ENCODE assay signal across 22 cellular contexts in the genomic region with DNA sequence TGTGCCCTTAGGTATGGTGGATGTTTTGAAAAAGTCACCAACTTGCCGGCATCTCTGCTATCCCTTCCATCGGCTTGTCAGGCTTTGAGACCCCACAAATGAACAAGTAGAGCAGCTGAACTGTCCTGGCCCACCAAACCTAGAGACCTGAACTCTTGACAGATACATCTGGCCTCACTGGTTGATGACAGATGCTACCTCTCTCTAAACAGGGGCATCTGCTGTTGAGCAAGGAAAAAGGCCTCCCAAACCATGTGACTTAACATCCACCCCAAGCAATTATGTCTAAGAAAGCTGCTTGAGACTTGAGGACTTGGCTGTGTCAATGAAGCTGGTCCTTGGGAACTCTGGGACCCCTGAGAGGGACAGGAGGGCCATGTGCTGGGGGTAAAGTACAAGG. TPM values are rescaled to one million over a fixed set of nuclear protein-coding genes. Genes with fewer than 3 reads are reported as not detected.
A peak's percentile ranks its signal among the peaks of the same experiment; 100 is the strongest.
DNase-seq lines count a peak whose midpoint lies in the region; ATAC-seq, FAIRE-seq and TF ChIP-seq lines count a peak whose summit lies in the region.
"Had no signal": no experiment of that assay in that cellular context is flagged by ENCODE, and none has a peak within 500 bp of the region (broad histone marks: within the 10 kb centered on the region; RNA-seq: fewer than 3 reads in every experiment).

No MANE protein-coding gene starts in this region.

- no peaks in the 10 kb centered on the region for H3K79me2 ChIP-seq in K562 (ENCODE audit: control insufficient read depth, insufficient read depth, low read length)

- no peak overlapping the region for H3K4me3 ChIP-seq in K562
- H3K4me3 ChIP-seq: BLaER1 treated with 17β-estradiol and CSF1 and Interleukin-3, amounts not matched to agents 10 nM and 100 nM; left lung; skin epidermis had no signal

- TF ChIP-seq EP300 in K562 (IDR thresholded peaks at IDR 0.05; ENCODE audit: low read length) = no peak

- H3K36me3 ChIP-seq in K562 (ENCODE audit: control insufficient read depth, insufficient read depth, low read length) = no peaks in the 10 kb centered on the region
- H3K36me3 ChIP-seq: left lung had no signal

- no peak overlapping the region for H2AFZ ChIP-seq in K562 (ENCODE audit: low read depth, low read length)

- TF ChIP-seq POLR2A in GM12891 (IDR thresholded peaks at IDR 0.05; ENCODE audit: low read depth, low read length) (no peak), K562 (conservative IDR thresholded peaks at IDR 0.05) (no peak)

- POLR2A ChIA-PET in K562 (lab: Yijun Ruan, JAX) = interaction anchor here (0.9 to 4.0 kb wide), 4 partner anchors 11 to 33 kb away, joined by 3 to 20 read pairs (median 4); a partner anchor contains a TSS
- POLR2A ChIA-PET in RWPE1 (lab: Yijun Ruan, JAX; ENCODE audit: low non-redundant PET) = no interaction called here

- in situ Hi-C loops in K562 (cut with MboI) = no loop called here

- TF ChIP-seq RAD21 in K562 (CRISPR knock-in tag; conservative IDR thresholded peaks at IDR 0.05 in 1 of 2, IDR thresholded peaks at IDR 0.05 in 1 of 2) = no peak

- CTCF ChIA-PET in K562 (lab: Yijun Ruan, JAX; ENCODE audit: low intra/inter-chr PET ratio) = no interaction called here
- CTCF ChIA-PET in RWPE1 (lab: Yijun Ruan, JAX) = interaction anchor here (3.2 kb wide), 1 partner anchor 70 kb away, joined by 21 read pairs; no protein-coding TSS in a partner anchor

- H3K9me1 ChIP-seq in K562 (ENCODE audit: control insufficient read depth, insufficient read depth, low read length) = no peaks in the 10 kb centered on the region

- no peaks in the 10 kb centered on the region for H3K27me3 ChIP-seq in K562 (ENCODE audit: control insufficient read depth in 2 of 2, insufficient read depth in 2 of 2, low read length in 2 of 2)

- intact Hi-C loops in Right ventricle myocardium superior (cut with DNase I) = no loop called here
- intact Hi-C loops in left ventricle myocardium superior (cut with micrococcal nuclease) = no loop called here
- intact Hi-C loops in K562 (cut with micrococcal nuclease) = no loop called here

- FAIRE-seq in GM12891 (lab: Jason Lieb, UNC) (peak; percentile 40), K562 (lab: Jason Lieb, UNC) (peak; percentile 11), urothelium cell line (lab: Jason Lieb, UNC) (no peak)
- FAIRE-seq: colon, GM12892, islet of Langerhans had no signal

- TF ChIP-seq CTCF in K562 (IDR thresholded peaks at IDR 0.05 in 2 of 3, conservative IDR thresholded peaks at IDR 0.05 in 1 of 3; ENCODE audit: insufficient read depth in 2 of 3, low read depth in 1 of 3, low read length in 3 of 3) = no peak
- TF ChIP-seq CTCF in RWPE1 (conservative IDR thresholded peaks at IDR 0.05; ENCODE audit: low read depth) = no peak
- no peak for TF ChIP-seq CTCF in GM20000 (IDR thresholded peaks at IDR 0.05; ENCODE audit: extremely low read depth, missing control alignments)

- no peaks in the 10 kb centered on the region for H3K9me3 ChIP-seq in K562 (replicated peaks; ENCODE audit: control insufficient read depth, insufficient read depth, low read depth, low read length)
- H3K9me3 ChIP-seq: left lung had no signal

- DNase-seq in Right ventricle myocardium superior = peak; percentile 20
- DNase-seq in left ventricle myocardium superior = no peak
- DNase-seq in GM12891 (ENCODE audit: insufficient read length, low spot score) = no peak
- DNase-seq in K562 (ENCODE audit: extremely low read depth in 1 of 4, low spot score in 3 of 4) = peak in 1 of 4 experiments; percentile 5
- peak; percentile 3 for DNase-seq in urothelium cell line (ENCODE audit: low spot score)
- DNase-seq in RWPE1 (ENCODE audit: low spot score) = no peak
- DNase-seq in GM20000 (ENCODE audit: low spot score) = no peak
- DNase-seq: activated T-cell treated with anti-CD3 and anti-CD28 coated beads, Interleukin-2, amount 50 U/mL, for 72 hours; aorta; effector CD4-positive, alpha-beta T cell; GOT3; IMR-90; left lung; naive B cell; NCI-H1092 treated with DMSO at 0.1 percent for 48 hours; NCI-H187 treated with DMSO at 0.1 percent for 48 hours had no signal

- H4K20me1 ChIP-seq in K562 (replicated peaks; ENCODE audit: control insufficient read depth, insufficient read depth, low read length) = no peaks in the 10 kb centered on the region; the same call in 1 of the 2 replicates
- H4K20me1 ChIP-seq: BLaER1 treated with 17β-estradiol and CSF1 and Interleukin-3, amounts not matched to agents 10 nM and 100 nM had no signal

- ATAC-seq in Right ventricle myocardium superior (ENCODE audit: poor library complexity) (no peak), left ventricle myocardium superior (no peak), K562 (no peak)
- ATAC-seq: activated T-cell treated with anti-CD3 and anti-CD28 coated beads, Interleukin-2, amount 50 U/mL, for 72 hours; left lung had no signal

- H3K4me1 ChIP-seq in K562 (replicated peaks in 1 of 2; ENCODE audit: control insufficient read depth in 2 of 2, insufficient read depth in 2 of 2, low read length in 2 of 2) = peaks cover 0 to 4% of the 10 kb centered on the region in 2 experiments; a peak in 1 of 5 replicates

- no peak overlapping the region for H3K9ac ChIP-seq in K562 (ENCODE audit: insufficient read depth in 1 of 2, low read depth in 2 of 2, low read length in 2 of 2)
- H3K9ac ChIP-seq: BLaER1 treated with 17β-estradiol and CSF1 and Interleukin-3, amounts not matched to agents 10 nM and 100 nM had no signal

- 62% methylated on average over 2 of the region's 2 CpGs for WGBS in K562 (ENCODE audit: insufficient coverage, low coverage, missing lambda C conversion rate)

- no TSS peak for BruUV-seq in K562 (replicated peaks; lab: Mats Ljungman, UMichigan)

- H3K4me2 ChIP-seq in K562 (ENCODE audit: insufficient read depth, low read length) = no peak overlapping the region
- H3K4me2 ChIP-seq: BLaER1 treated with 17β-estradiol and CSF1 and Interleukin-3, amounts not matched to agents 10 nM and 100 nM had no signal

- no peak overlapping the region for H3K27ac ChIP-seq in K562 (ENCODE audit: extremely low read depth, low read depth, low read length)
- no peak overlapping the region for H3K27ac ChIP-seq in RWPE1
- H3K27ac ChIP-seq: BLaER1 treated with 17β-estradiol and CSF1 and Interleukin-3, amounts not matched to agents 10 nM and 100 nM; epithelial cell of prostate; left lung; skin epidermis had no signal

RNA-seq across cellular contexts. Expression of a gene that starts 2.3 kb away (rescaled TPM):
- total RNA-seq in Right ventricle myocardium superior (0.08 TPM), left ventricle myocardium superior (0.10 TPM), K562 (2014; rRNA removed) (0.05 TPM in 1 of 2 replicates, not detected in the other), K562 (2014; rRNA removed; fragmentation: Illumina TruSeq; extraction: Trizol) (not detected in 2 replicates), K562 (2015; rRNA removed; fragmentation: Illumina TruSeq; extraction: Trizol) (not detected in 2 replicates), K562 (2021) (0.18 TPM in 1 of 2 replicates, not detected in the other)
- polyA plus RNA-seq in GM12891 (2012; ENCODE audit: low read depth, missing spikeins) = 5.4 TPM
- not detected in 2 replicates for total RNA-seq in K562 (2011; cell fraction: chromatin; rRNA removed; ENCODE audit: low replicate concordance)
- total RNA-seq in K562 (2011; cell fraction: nucleolus; rRNA removed) = not detected in 2 replicates
- 0.23 TPM in 1 of 2 replicates, not detected in the other for total RNA-seq in K562 (2011; cell fraction: nucleoplasm; rRNA removed)
- polyA plus RNA-seq in K562 (2011; rRNA removed) (0.05 and 0.06 TPM in 2 replicates), K562 (2014; fragmentation: Illumina TruSeq; extraction: Trizol) (0.06 TPM in 1 of 2 replicates, not detected in the other), K562 (2014; fragmentation: Nextera tagmentation; extraction: Ambion mirVana) (1 to 10 TPM; 1.6 to 1.7 TPM), K562 (2014; rRNA removed) (not detected in 2 replicates)
- polyA plus RNA-seq in K562 (2011; cell fraction: cytosol; rRNA removed) = 0.06 and 0.13 TPM in 2 replicates
- 0.36 and 1.1 TPM in 2 replicates for polyA plus RNA-seq in K562 (2011; cell fraction: nucleus; rRNA removed)
- polyA plus RNA-seq in K562 (2012) = 1.4 and 11.1 TPM in 2 replicates
- not detected in 2 replicates for polyA minus RNA-seq in K562 (2011; rRNA and poly(A)+ RNA removed)
- polyA minus RNA-seq in K562 (2011; cell fraction: cytosol; rRNA and poly(A)+ RNA removed) = not detected in 2 replicates
- 0.54 TPM in 1 of 2 replicates, not detected in the other for polyA minus RNA-seq in K562 (2011; cell fraction: nucleus; rRNA and poly(A)+ RNA removed)
- total RNA-seq: aorta, IMR-90 had no signal
- polyA plus RNA-seq: IMR-90 had no signal

RNA-seq across cellular contexts. Expression of a gene that starts 12.2 kb away (rescaled TPM):
- total RNA-seq in Right ventricle myocardium superior (9.1 TPM), left ventricle myocardium superior (12.4 TPM), K562 (2014; rRNA removed) (2.6 and 4.1 TPM in 2 replicates), K562 (2014; rRNA removed; fragmentation: Illumina TruSeq; extraction: Trizol) (7.2 and 8.3 TPM in 2 replicates), K562 (2015; rRNA removed; fragmentation: Illumina TruSeq; extraction: Trizol) (7.6 and 9.4 TPM in 2 replicates), K562 (2021) (5.1 and 7.1 TPM in 2 replicates)
- 8.6 TPM for polyA plus RNA-seq in GM12891 (2012; ENCODE audit: low read depth, missing spikeins)
- total RNA-seq in K562 (2011; cell fraction: chromatin; rRNA removed; ENCODE audit: low replicate concordance) = 4.8 and 16.7 TPM in 2 replicates
- total RNA-seq in K562 (2011; cell fraction: nucleolus; rRNA removed) = 1.2 and 3.0 TPM in 2 replicates
- 2.9 and 6.9 TPM in 2 replicates for total RNA-seq in K562 (2011; cell fraction: nucleoplasm; rRNA removed)
- polyA plus RNA-seq in K562 (2011; rRNA removed) (3.5 and 5.3 TPM in 2 replicates), K562 (2014; fragmentation: Illumina TruSeq; extraction: Trizol) (4.5 and 6.0 TPM in 2 replicates), K562 (2014; fragmentation: Nextera tagmentation; extraction: Ambion mirVana) (1 to 10 TPM; 1.5 TPM), K562 (2014; rRNA removed) (5.4 and 7.8 TPM in 2 replicates)
- polyA plus RNA-seq in K562 (2011; cell fraction: cytosol; rRNA removed) = 0.97 and 1.3 TPM in 2 replicates
- 2.2 and 2.6 TPM in 2 replicates for polyA plus RNA-seq in K562 (2011; cell fraction: nucleus; rRNA removed)
- polyA plus RNA-seq in K562 (2012) = 1.8 and 3.3 TPM in 2 replicates
- polyA minus RNA-seq in K562 (2011; rRNA and poly(A)+ RNA removed) = 9.3 and 10.6 TPM in 2 replicates
- polyA minus RNA-seq in K562 (2011; cell fraction: cytosol; rRNA and poly(A)+ RNA removed) = 1.9 and 4.0 TPM in 2 replicates
- 3.6 and 4.4 TPM in 2 replicates for polyA minus RNA-seq in K562 (2011; cell fraction: nucleus; rRNA and poly(A)+ RNA removed)

RNA-seq across cellular contexts. Expression of a gene that starts 27.5 kb away (rescaled TPM):
- 26.3 TPM for total RNA-seq in Right ventricle myocardium superior
- total RNA-seq in left ventricle myocardium superior = 30.4 TPM
- 24.6 TPM for polyA plus RNA-seq in GM12891 (2012; ENCODE audit: low read depth, missing spikeins)
- 136 and 205 TPM in 2 replicates for total RNA-seq in K562 (2011; cell fraction: chromatin; rRNA removed; ENCODE audit: low replicate concordance)
- 103 and 109 TPM in 2 replicates for total RNA-seq in K562 (2011; cell fraction: nucleolus; rRNA removed)
- total RNA-seq in K562 (2011; cell fraction: nucleoplasm; rRNA removed) = 115 and 139 TPM in 2 replicates
- 92.0 and 109 TPM in 2 replicates for total RNA-seq in K562 (2014; rRNA removed)
- 68.2 and 79.3 TPM in 2 replicates for total RNA-seq in K562 (2014; rRNA removed; fragmentation: Illumina TruSeq; extraction: Trizol)
- total RNA-seq in K562 (2015; rRNA removed; fragmentation: Illumina TruSeq; extraction: Trizol) = 101 TPM in 2 replicates
- total RNA-seq in K562 (2021) = 131 and 137 TPM in 2 replicates
- 121 and 149 TPM in 2 replicates for polyA plus RNA-seq in K562 (2011; rRNA removed)
- 72.8 and 87.1 TPM in 2 replicates for polyA plus RNA-seq in K562 (2011; cell fraction: cytosol; rRNA removed)
- 578 and 627 TPM in 2 replicates for polyA plus RNA-seq in K562 (2011; cell fraction: nucleus; rRNA removed)
- polyA plus RNA-seq in K562 (2012) = 143 and 180 TPM in 2 replicates
- polyA plus RNA-seq in K562 (2014; fragmentation: Illumina TruSeq; extraction: Trizol) = 113 and 142 TPM in 2 replicates
- polyA plus RNA-seq in K562 (2014; fragmentation: Nextera tagmentation; extraction: Ambion mirVana) = 10 to 100 TPM; 19.3 to 21.0 TPM
- polyA plus RNA-seq in K562 (2014; rRNA removed) = 129 and 143 TPM in 2 replicates
- 67.6 and 68.1 TPM in 2 replicates for polyA minus RNA-seq in K562 (2011; rRNA and poly(A)+ RNA removed)
- 32.1 and 40.2 TPM in 2 replicates for polyA minus RNA-seq in K562 (2011; cell fraction: cytosol; rRNA and poly(A)+ RNA removed)
- polyA minus RNA-seq in K562 (2011; cell fraction: nucleus; rRNA and poly(A)+ RNA removed) = 85.5 and 131 TPM in 2 replicates

Comparison
In these comparisons a context has a peak if more than half of its experiments do, and no peak if none do; other contexts are left out.
1. DNase-seq: peak in Right ventricle myocardium superior (single experiment) and urothelium cell line (single experiment); none in left ventricle myocardium superior (single experiment), GM12891 (single experiment), RWPE1 (single experiment) and GM20000 (single experiment).